Comparison of ENCODE assay signal across 6 cellular contexts in genomic region chr4:189706821-189707220, GRCh38.
DNase-seq lines count a peak whose midpoint lies in the region; ATAC-seq and TF ChIP-seq lines count a peak whose summit lies in the region.
"Not testable (repeated sequence)": the region's sequence is repeated elsewhere in the genome, so short reads cannot be mapped to it uniquely, and the experiment has no call there.

No MANE protein-coding gene starts in this region.

- not testable (repeated sequence) for TF ChIP-seq CTCF in dorsolateral prefrontal cortex (IDR thresholded peaks at IDR 0.05 in 54 of 56, conservative IDR thresholded peaks at IDR 0.05 in 2 of 56; ENCODE audit: low read depth in 1 of 56, partially characterized antibody in 56 of 56)

- H3K4me3 ChIP-seq in dorsolateral prefrontal cortex = not testable (repeated sequence)

- TF ChIP-seq POLR2A in GM18505 (IDR thresholded peaks at IDR 0.05; ENCODE audit: borderline replicate concordance, extremely low read depth, insufficient read depth, insufficient read length) = not testable (repeated sequence)

- H3K27ac ChIP-seq in dorsolateral prefrontal cortex = peak overlapping the region in 31 of 59 donors; percentile 2 to 80 (median 55)

- DNase-seq in dorsolateral prefrontal cortex = not testable (repeated sequence)
- DNase-seq in medulla oblongata (ENCODE audit: extremely low spot score) (peak; percentile 46), pons (ENCODE audit: low spot score) (peak; percentile 86), superior temporal gyrus (ENCODE audit: extremely low spot score) (peak; percentile 46)

- H3K27me3 ChIP-seq in dorsolateral prefrontal cortex = not testable (repeated sequence)

- peak; percentile 11 for ATAC-seq in GM18505 (IDR thresholded peaks at IDR 0.05; ENCODE audit: unreplicated experiment)
- ATAC-seq in HG03565 (IDR thresholded peaks at IDR 0.05; ENCODE audit: unreplicated experiment) = peak; percentile 10

- intact Hi-C loops in dorsolateral prefrontal cortex (cut with DNase I) = not testable (repeated sequence)
